8 cellular contexts compared by ENCODE assay signal in genomic region chr2:131168578-131168977, GRCh38.
"Had no signal": no experiment of that assay in that cellular context is flagged by ENCODE, and none has a peak within 500 bp of the region (broad histone marks: within the 10 kb centered on the region; RNA-seq: fewer than 3 reads in every experiment).

No MANE protein-coding gene starts in this region.

- ATAC-seq: GM12878 had no signal

- FAIRE-seq: G401.6, GM12878, GM12891, GM12892, GM18507, GM19239 had no signal

- DNase-seq: GDM1, GF-D8 had no signal

- H3K4me3 ChIP-seq: GM12878 had no signal
